ENCODE assay signal across 8 cellular contexts in genomic region chr17:56913000-56913866, GRCh38. TPM values are rescaled to one million over a fixed set of nuclear protein-coding genes. Genes with fewer than 3 reads are reported as not detected.
A peak's percentile ranks its signal among the peaks of the same experiment; 100 is the strongest.
DNase-seq lines count a peak whose midpoint lies in the region; ATAC-seq and TF ChIP-seq lines count a peak whose summit lies in the region.

No MANE protein-coding gene starts in this region.

- ATAC-seq in GM18909 (IDR thresholded peaks at IDR 0.05; ENCODE audit: poor library complexity, unreplicated experiment) (peak; percentile 45), HG03108 (IDR thresholded peaks at IDR 0.05; ENCODE audit: unreplicated experiment) (peak; percentile 17), Panc1 (peak; percentile 69)

- CTCF ChIA-PET in Panc1 (lab: Charles Lee) = interaction anchor here (0.6 to 1.5 kb wide), 2 partner anchors 94 to 684 kb away, joined by 3 to 6 read pairs; no protein-coding TSS in a partner anchor

- H3K27me3 ChIP-seq in BLaER1 treated with 17β-estradiol and CSF1 and Interleukin-3, amounts not matched to agents 10 nM and 100 nM = no peaks in the 10 kb centered on the region
- no peaks in the 10 kb centered on the region for H3K27me3 ChIP-seq in Panc1 (ENCODE audit: control insufficient read depth, insufficient read depth, low read length)
- H3K27me3 ChIP-seq in ectodermal cell (ENCODE audit: control insufficient read depth, insufficient read depth, low read length, poor library complexity, severe bottlenecking) = peaks cover 38% of the 10 kb centered on the region

- 13% methylated on average over 52 of the region's 52 CpGs for WGBS in ectodermal cell, 2 experiments

- H3K36me3 ChIP-seq in BLaER1 treated with 17β-estradiol and CSF1 and Interleukin-3, amounts not matched to agents 10 nM and 100 nM = peaks cover 0 to 37% (median 17%) of the 10 kb centered on the region in 11 experiments; a peak in 13 of 22 replicates
- peaks cover 4% of the 10 kb centered on the region; the same call in 1 of the 2 replicates for H3K36me3 ChIP-seq in Panc1 (ENCODE audit: control insufficient read depth, insufficient read depth, low read length)
- H3K36me3 ChIP-seq in ectodermal cell (ENCODE audit: control insufficient read depth, insufficient read depth, low read length) = no peaks in the 10 kb centered on the region

- intact Hi-C loops in Panc1 (cut with micrococcal nuclease; ENCODE audit: unreplicated experiment) = no loop called here

- BruUV-seq in Panc1 (replicated peaks; lab: Mats Ljungman, UMichigan) = no TSS peak

- H3K36me3 Mint-ChIP-seq in mesothelial cell of epicardium = peaks cover 5% of the 10 kb centered on the region

- peak overlapping the region; percentile 93 to 98 (median 97) for H3K4me2 ChIP-seq in BLaER1 treated with 17β-estradiol and CSF1 and Interleukin-3, amounts not matched to agents 10 nM and 100 nM

- H3K27ac Mint-ChIP-seq in mesothelial cell of epicardium = peak overlapping the region; percentile 92

- peak overlapping the region; percentile 91 for H3K4me3 Mint-ChIP-seq in mesothelial cell of epicardium

- in situ Hi-C loops in Panc1 (cut with HindIII; ENCODE audit: low pct_unique_long_range_greater_than_20kb, low sequenced_read_pairs) = no loop called here

- H3K27me3 Mint-ChIP-seq in mesothelial cell of epicardium (ENCODE audit: low read depth) = no peaks in the 10 kb centered on the region

- H3K4me1 Mint-ChIP-seq in mesothelial cell of epicardium = peaks cover 24% of the 10 kb centered on the region

- POLR2A ChIA-PET in Panc1 (lab: Charles Lee) = interaction anchor here (0.7 to 1.1 kb wide), 5 partner anchors 9 to 506 kb away, joined by 3 to 7 read pairs (median 3); no protein-coding TSS in a partner anchor

- H3K4me3 ChIP-seq in BLaER1 treated with 17β-estradiol and CSF1 and Interleukin-3, amounts not matched to agents 10 nM and 100 nM = peak overlapping the region; percentile 83 to 99 (median 92)
- H3K4me3 ChIP-seq in Panc1 (ENCODE audit: low read depth in 2 of 2, low read length in 2 of 2) (peak overlapping the region; percentile 78 to 81), ectodermal cell (ENCODE audit: insufficient read depth, low read depth, low read length) (peak overlapping the region; percentile 70)

- DNase-seq in Panc1 (ENCODE audit: low read depth, low spot score) = no peak
- DNase-seq in mesothelial cell of epicardium (ENCODE audit: low spot score in 2 of 2, unreplicated experiment in 2 of 2) = peak; percentile 29 to 66
- DNase-seq in pons (ENCODE audit: low spot score) = no peak
- DNase-seq in H4 (ENCODE audit: low spot score) = no peak

- peaks cover 25 to 55% (median 45%) of the 10 kb centered on the region in 11 experiments; a peak in 20 of 22 replicates for H4K20me1 ChIP-seq in BLaER1 treated with 17β-estradiol and CSF1 and Interleukin-3, amounts not matched to agents 10 nM and 100 nM

- H3K9me3 Mint-ChIP-seq in mesothelial cell of epicardium = peaks cover 12% of the 10 kb centered on the region

- peaks cover 57 to 65% (median 62%) of the 10 kb centered on the region in 10 experiments for H3K4me1 ChIP-seq in BLaER1 treated with 17β-estradiol and CSF1 and Interleukin-3, amounts not matched to agents 10 nM and 100 nM
- H3K4me1 ChIP-seq in Panc1 (ENCODE audit: control insufficient read depth, insufficient read depth, low read length) = peaks cover 30% of the 10 kb centered on the region
- peaks cover 6% of the 10 kb centered on the region for H3K4me1 ChIP-seq in ectodermal cell (ENCODE audit: control insufficient read depth, insufficient read depth, low read length)

- peaks cover 11 to 20% (median 16%) of the 10 kb centered on the region in 11 experiments; a peak in 20 of 22 replicates for H3K9me3 ChIP-seq in BLaER1 treated with 17β-estradiol and CSF1 and Interleukin-3, amounts not matched to agents 10 nM and 100 nM (replicated peaks in 1 of 11)
- H3K9me3 ChIP-seq in Panc1 (ENCODE audit: control insufficient read depth, insufficient read depth, low read depth, low read length) (peaks cover 11% of the 10 kb centered on the region; the same call in 1 of the 2 replicates), ectodermal cell (ENCODE audit: control insufficient read depth, low read length) (no peaks in the 10 kb centered on the region)

- peak overlapping the region; percentile 90 to 98 (median 97) for H3K27ac ChIP-seq in BLaER1 treated with 17β-estradiol and CSF1 and Interleukin-3, amounts not matched to agents 10 nM and 100 nM
- H3K27ac ChIP-seq in Panc1 (ENCODE audit: low read length) (peak overlapping the region; percentile 99), ectodermal cell (ENCODE audit: insufficient read depth, low read depth, low read length, poor library complexity, severe bottlenecking) (no peak overlapping the region)

- peak overlapping the region; percentile 90 to 98 (median 96) for H3K9ac ChIP-seq in BLaER1 treated with 17β-estradiol and CSF1 and Interleukin-3, amounts not matched to agents 10 nM and 100 nM

- TF ChIP-seq CTCF in Panc1 (IDR thresholded peaks at IDR 0.05) (no peak), mesothelial cell of epicardium (IDR thresholded peaks at IDR 0.05; ENCODE audit: unreplicated experiment) (no peak)

RNA-seq across cellular contexts. Expression of gene TRIM25, which starts 0.6 kb away (rescaled TPM):
- total RNA-seq in Panc1 (2021; ENCODE audit: unreplicated experiment) (73.2 TPM), mesothelial cell of epicardium (44.3 to 47.4 TPM (median 45.6 TPM) in 3 replicates)
- polyA plus RNA-seq in Panc1 (2012; ENCODE audit: insufficient read length) = 42.3 TPM
- polyA plus RNA-seq in ectodermal cell (2013, experiment 1 of 4) = 14.1 TPM
- polyA plus RNA-seq in ectodermal cell (2013, experiment 2 of 4) = 17.2 TPM
- polyA plus RNA-seq in ectodermal cell (2013, experiment 3 of 4) = 14.4 TPM
- polyA plus RNA-seq in ectodermal cell (2013, experiment 4 of 4) = 14.9 TPM
- total RNA-seq in H4 (2014; rRNA removed; shearing (Covaris generic)) = 23.8 and 25.9 TPM in 2 replicates

RNA-seq across cellular contexts. Expression of gene COIL, which starts 47.6 kb away (rescaled TPM):
- total RNA-seq in Panc1 (2021; ENCODE audit: unreplicated experiment) (32.9 TPM), mesothelial cell of epicardium (22.5 to 23.1 TPM (median 23.0 TPM) in 3 replicates)
- 12.3 TPM for polyA plus RNA-seq in Panc1 (2012; ENCODE audit: insufficient read length)
- polyA plus RNA-seq in ectodermal cell (2013, experiment 1 of 4) = 30.7 TPM
- 27.3 TPM for polyA plus RNA-seq in ectodermal cell (2013, experiment 2 of 4)
- 23.4 TPM for polyA plus RNA-seq in ectodermal cell (2013, experiment 3 of 4)
- 26.3 TPM for polyA plus RNA-seq in ectodermal cell (2013, experiment 4 of 4)
- total RNA-seq in H4 (2014; rRNA removed; shearing (Covaris generic)) = 20.2 and 23.0 TPM in 2 replicates

Comparison
In these comparisons a context has a peak if more than half of its experiments do, and no peak if none do; other contexts are left out.
1. ATAC-seq: peak in every context shown above with its lines; median percentile 69 in Panc1; 45 in GM18909; 17 in HG03108.
2. DNase-seq: peak in mesothelial cell of epicardium (2 of 2); none in Panc1 (single experiment), pons (single experiment) and H4 (single experiment).
3. Peak in every context shown above with its lines, with median percentiles within 50 percentile points of each other: H3K4me3 ChIP-seq.